1 cellular context compared by ENCODE assay signal in the genomic region with DNA sequence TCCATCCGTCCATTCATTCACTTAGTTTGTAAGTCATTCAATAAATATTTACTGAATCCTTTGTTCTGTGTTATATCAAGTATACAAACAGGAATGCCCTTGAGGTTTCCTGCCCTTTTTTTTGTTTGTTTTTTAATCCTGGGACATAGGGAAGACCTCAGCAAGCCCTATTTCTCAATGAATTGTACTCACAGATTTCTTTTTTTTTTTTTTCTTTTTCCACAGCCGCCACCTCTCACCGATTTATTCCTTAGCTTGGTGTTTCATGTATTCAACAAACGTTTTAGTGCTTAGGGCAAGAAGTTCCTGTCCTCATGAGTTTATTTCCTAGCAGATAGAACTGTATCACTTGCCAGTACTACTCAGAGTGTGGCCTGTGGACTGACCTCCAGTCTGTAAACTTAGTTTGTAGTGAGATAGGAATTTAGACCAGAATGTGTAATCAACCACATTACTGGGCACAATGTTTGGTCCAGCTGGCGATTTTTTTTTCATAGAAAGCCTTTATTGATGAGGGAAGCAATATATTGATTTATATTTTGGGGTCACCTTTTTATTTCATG.
A peak's percentile ranks its signal among the peaks of the same experiment; 100 is the strongest.
TF ChIP-seq lines count a peak whose summit lies in the region.

No MANE protein-coding gene starts in this region.

TF ChIP-seq in HepG2, 621 proteins besides CTCF, POLR2A, EP300 and RAD21 (continued from another document and continues in another):
- TF ChIP-seq ZNF18 (CRISPR knock-in tag; IDR thresholded peaks at IDR 0.05; ENCODE audit: insufficient replicate concordance) (no peak), ZNF143 (CRISPR knock-in tag; IDR thresholded peaks at IDR 0.05) (no peak), ELF3 (CRISPR knock-in tag; IDR thresholded peaks at IDR 0.05) (0 out of 2 replicates have a peak, but pooled peaks have one; percentile 46), ZNF713 (CRISPR knock-in tag; IDR thresholded peaks at IDR 0.05) (no peak), RBFOX2 (IDR thresholded peaks at IDR 0.05; ENCODE audit: low read depth, low read length) (no peak), ZBTB38 (CRISPR knock-in tag; IDR thresholded peaks at IDR 0.05) (no peak), CENPT (CRISPR knock-in tag; IDR thresholded peaks at IDR 0.05; ENCODE audit: low read depth) (no peak), KMT2A (CRISPR knock-in tag; IDR thresholded peaks at IDR 0.05) (no peak), ZMYM2 (CRISPR knock-in tag; IDR thresholded peaks at IDR 0.05) (no peak), FOSL2 (CRISPR knock-in tag; IDR thresholded peaks at IDR 0.05) (0 out of 2 replicates have a peak, but pooled peaks have one; percentile 17), ZNF460 (CRISPR knock-in tag; IDR thresholded peaks at IDR 0.05; ENCODE audit: borderline replicate concordance) (no peak), GPN1 (CRISPR knock-in tag; IDR thresholded peaks at IDR 0.05; ENCODE audit: borderline replicate concordance) (no peak), HINFP (CRISPR knock-in tag; IDR thresholded peaks at IDR 0.05; ENCODE audit: low read depth) (no peak), ZNF816 (CRISPR knock-in tag; IDR thresholded peaks at IDR 0.05; ENCODE audit: borderline replicate concordance) (no peak), POLR2AphosphoS2 (IDR thresholded peaks at IDR 0.05; ENCODE audit: low read depth, low read length) (no peak), ZNF615 (CRISPR knock-in tag; IDR thresholded peaks at IDR 0.05; ENCODE audit: borderline replicate concordance) (no peak), MBD4 (IDR thresholded peaks at IDR 0.05; ENCODE audit: borderline replicate concordance, low read length) (0 out of 2 replicates have a peak, but pooled peaks have one; percentile 35), SP5 (CRISPR knock-in tag; IDR thresholded peaks at IDR 0.05; ENCODE audit: borderline replicate concordance, low read depth) (no peak), SP140L (CRISPR knock-in tag; IDR thresholded peaks at IDR 0.05; ENCODE audit: borderline replicate concordance) (no peak), NFE2L1 (CRISPR knock-in tag; IDR thresholded peaks at IDR 0.05; ENCODE audit: borderline replicate concordance) (no peak), MTA3 (CRISPR knock-in tag; IDR thresholded peaks at IDR 0.05) (no peak), TCF12 (IDR thresholded peaks at IDR 0.05) (no peak), TCF12 (CRISPR knock-in tag; IDR thresholded peaks at IDR 0.05) (no peak), MATR3 (CRISPR knock-in tag; IDR thresholded peaks at IDR 0.05) (no peak), ETV5 (CRISPR knock-in tag; IDR thresholded peaks at IDR 0.05; ENCODE audit: borderline replicate concordance) (no peak), HNRNPUL1 (IDR thresholded peaks at IDR 0.05; ENCODE audit: low read depth, low read length) (no peak), YEATS4 (CRISPR knock-in tag; IDR thresholded peaks at IDR 0.05; ENCODE audit: borderline replicate concordance) (peak; percentile 42; the same call in 1 of the 2 replicates), ZNF577 (CRISPR knock-in tag; IDR thresholded peaks at IDR 0.05; ENCODE audit: borderline replicate concordance, low read depth) (no peak), PREB (CRISPR knock-in tag; IDR thresholded peaks at IDR 0.05) (no peak), MED13 (CRISPR knock-in tag; IDR thresholded peaks at IDR 0.05) (peak; percentile 22; the same call in 1 of the 2 replicates)
- TF ChIP-seq, protein P1, sequence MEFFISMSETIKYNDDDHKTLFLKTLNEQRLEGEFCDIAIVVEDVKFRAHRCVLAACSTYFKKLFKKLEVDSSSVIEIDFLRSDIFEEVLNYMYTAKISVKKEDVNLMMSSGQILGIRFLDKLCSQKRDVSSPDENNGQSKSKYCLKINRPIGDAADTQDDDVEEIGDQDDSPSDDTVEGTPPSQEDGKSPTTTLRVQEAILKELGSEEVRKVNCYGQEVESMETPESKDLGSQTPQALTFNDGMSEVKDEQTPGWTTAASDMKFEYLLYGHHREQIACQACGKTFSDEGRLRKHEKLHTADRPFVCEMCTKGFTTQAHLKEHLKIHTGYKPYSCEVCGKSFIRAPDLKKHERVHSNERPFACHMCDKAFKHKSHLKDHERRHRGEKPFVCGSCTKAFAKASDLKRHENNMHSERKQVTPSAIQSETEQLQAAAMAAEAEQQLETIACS (CRISPR knock-in tag; IDR thresholded peaks at IDR 0.05), result no peak
- TF ChIP-seq, protein P2, sequence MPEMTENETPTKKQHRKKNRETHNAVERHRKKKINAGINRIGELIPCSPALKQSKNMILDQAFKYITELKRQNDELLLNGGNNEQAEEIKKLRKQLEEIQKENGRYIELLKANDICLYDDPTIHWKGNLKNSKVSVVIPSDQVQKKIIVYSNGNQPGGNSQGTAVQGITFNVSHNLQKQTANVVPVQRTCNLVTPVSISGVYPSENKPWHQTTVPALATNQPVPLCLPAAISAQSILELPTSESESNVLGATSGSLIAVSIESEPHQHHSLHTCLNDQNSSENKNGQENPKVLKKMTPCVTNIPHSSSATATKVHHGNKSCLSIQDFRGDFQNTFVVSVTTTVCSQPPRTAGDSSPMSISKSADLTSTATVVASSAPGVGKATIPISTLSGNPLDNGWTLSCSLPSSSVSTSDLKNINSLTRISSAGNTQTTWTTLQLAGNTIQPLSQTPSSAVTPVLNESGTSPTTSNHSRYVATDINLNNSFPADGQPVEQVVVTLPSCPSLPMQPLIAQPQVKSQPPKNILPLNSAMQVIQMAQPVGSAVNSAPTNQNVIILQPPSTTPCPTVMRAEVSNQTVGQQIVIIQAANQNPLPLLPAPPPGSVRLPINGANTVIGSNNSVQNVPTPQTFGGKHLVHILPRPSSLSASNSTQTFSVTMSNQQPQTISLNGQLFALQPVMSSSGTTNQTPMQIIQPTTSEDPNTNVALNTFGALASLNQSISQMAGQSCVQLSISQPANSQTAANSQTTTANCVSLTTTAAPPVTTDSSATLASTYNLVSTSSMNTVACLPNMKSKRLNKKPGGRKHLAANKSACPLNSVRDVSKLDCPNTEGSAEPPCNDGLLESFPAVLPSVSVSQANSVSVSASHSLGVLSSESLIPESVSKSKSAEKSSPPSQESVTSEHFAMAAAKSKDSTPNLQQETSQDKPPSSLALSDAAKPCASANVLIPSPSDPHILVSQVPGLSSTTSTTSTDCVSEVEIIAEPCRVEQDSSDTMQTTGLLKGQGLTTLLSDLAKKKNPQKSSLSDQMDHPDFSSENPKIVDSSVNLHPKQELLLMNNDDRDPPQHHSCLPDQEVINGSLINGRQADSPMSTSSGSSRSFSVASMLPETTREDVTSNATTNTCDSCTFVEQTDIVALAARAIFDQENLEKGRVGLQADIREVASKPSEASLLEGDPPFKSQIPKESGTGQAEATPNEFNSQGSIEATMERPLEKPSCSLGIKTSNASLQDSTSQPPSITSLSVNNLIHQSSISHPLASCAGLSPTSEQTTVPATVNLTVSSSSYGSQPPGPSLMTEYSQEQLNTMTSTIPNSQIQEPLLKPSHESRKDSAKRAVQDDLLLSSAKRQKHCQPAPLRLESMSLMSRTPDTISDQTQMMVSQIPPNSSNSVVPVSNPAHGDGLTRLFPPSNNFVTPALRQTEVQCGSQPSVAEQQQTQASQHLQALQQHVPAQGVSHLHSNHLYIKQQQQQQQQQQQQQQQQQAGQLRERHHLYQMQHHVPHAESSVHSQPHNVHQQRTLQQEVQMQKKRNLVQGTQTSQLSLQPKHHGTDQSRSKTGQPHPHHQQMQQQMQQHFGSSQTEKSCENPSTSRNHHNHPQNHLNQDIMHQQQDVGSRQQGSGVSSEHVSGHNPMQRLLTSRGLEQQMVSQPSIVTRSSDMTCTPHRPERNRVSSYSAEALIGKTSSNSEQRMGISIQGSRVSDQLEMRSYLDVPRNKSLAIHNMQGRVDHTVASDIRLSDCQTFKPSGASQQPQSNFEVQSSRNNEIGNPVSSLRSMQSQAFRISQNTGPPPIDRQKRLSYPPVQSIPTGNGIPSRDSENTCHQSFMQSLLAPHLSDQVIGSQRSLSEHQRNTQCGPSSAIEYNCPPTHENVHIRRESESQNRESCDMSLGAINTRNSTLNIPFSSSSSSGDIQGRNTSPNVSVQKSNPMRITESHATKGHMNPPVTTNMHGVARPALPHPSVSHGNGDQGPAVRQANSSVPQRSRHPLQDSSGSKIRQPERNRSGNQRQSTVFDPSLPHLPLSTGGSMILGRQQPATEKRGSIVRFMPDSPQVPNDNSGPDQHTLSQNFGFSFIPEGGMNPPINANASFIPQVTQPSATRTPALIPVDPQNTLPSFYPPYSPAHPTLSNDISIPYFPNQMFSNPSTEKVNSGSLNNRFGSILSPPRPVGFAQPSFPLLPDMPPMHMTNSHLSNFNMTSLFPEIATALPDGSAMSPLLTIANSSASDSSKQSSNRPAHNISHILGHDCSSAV (CRISPR knock-in tag; IDR thresholded peaks at IDR 0.05; ENCODE audit: borderline replicate concordance), result no peak
- TF ChIP-seq, protein P3, sequence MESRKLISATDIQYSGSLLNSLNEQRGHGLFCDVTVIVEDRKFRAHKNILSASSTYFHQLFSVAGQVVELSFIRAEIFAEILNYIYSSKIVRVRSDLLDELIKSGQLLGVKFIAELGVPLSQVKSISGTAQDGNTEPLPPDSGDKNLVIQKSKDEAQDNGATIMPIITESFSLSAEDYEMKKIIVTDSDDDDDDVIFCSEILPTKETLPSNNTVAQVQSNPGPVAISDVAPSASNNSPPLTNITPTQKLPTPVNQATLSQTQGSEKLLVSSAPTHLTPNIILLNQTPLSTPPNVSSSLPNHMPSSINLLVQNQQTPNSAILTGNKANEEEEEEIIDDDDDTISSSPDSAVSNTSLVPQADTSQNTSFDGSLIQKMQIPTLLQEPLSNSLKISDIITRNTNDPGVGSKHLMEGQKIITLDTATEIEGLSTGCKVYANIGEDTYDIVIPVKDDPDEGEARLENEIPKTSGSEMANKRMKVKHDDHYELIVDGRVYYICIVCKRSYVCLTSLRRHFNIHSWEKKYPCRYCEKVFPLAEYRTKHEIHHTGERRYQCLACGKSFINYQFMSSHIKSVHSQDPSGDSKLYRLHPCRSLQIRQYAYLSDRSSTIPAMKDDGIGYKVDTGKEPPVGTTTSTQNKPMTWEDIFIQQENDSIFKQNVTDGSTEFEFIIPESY (CRISPR knock-in tag; IDR thresholded peaks at IDR 0.05), result no peak
- TF ChIP-seq, protein P4, sequence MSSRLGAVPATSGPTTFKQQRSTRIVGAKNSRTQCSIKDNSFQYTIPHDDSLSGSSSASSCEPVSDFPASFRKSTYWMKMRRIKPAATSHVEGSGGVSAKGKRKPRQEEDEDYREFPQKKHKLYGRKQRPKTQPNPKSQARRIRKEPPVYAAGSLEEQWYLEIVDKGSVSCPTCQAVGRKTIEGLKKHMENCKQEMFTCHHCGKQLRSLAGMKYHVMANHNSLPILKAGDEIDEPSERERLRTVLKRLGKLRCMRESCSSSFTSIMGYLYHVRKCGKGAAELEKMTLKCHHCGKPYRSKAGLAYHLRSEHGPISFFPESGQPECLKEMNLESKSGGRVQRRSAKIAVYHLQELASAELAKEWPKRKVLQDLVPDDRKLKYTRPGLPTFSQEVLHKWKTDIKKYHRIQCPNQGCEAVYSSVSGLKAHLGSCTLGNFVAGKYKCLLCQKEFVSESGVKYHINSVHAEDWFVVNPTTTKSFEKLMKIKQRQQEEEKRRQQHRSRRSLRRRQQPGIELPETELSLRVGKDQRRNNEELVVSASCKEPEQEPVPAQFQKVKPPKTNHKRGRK (CRISPR knock-in tag; IDR thresholded peaks at IDR 0.05), result no peak
- TF ChIP-seq, protein P5, sequence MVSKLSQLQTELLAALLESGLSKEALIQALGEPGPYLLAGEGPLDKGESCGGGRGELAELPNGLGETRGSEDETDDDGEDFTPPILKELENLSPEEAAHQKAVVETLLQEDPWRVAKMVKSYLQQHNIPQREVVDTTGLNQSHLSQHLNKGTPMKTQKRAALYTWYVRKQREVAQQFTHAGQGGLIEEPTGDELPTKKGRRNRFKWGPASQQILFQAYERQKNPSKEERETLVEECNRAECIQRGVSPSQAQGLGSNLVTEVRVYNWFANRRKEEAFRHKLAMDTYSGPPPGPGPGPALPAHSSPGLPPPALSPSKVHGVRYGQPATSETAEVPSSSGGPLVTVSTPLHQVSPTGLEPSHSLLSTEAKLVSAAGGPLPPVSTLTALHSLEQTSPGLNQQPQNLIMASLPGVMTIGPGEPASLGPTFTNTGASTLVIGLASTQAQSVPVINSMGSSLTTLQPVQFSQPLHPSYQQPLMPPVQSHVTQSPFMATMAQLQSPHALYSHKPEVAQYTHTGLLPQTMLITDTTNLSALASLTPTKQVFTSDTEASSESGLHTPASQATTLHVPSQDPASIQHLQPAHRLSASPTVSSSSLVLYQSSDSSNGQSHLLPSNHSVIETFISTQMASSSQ (IDR thresholded peaks at IDR 0.05; ENCODE audit: low read depth), result no peak
- TF ChIP-seq, protein P5 (CRISPR knock-in tag; IDR thresholded peaks at IDR 0.05; ENCODE audit: borderline replicate concordance), result no peak
